ENCODE assay signal across 8 cellular contexts in the genomic region with DNA sequence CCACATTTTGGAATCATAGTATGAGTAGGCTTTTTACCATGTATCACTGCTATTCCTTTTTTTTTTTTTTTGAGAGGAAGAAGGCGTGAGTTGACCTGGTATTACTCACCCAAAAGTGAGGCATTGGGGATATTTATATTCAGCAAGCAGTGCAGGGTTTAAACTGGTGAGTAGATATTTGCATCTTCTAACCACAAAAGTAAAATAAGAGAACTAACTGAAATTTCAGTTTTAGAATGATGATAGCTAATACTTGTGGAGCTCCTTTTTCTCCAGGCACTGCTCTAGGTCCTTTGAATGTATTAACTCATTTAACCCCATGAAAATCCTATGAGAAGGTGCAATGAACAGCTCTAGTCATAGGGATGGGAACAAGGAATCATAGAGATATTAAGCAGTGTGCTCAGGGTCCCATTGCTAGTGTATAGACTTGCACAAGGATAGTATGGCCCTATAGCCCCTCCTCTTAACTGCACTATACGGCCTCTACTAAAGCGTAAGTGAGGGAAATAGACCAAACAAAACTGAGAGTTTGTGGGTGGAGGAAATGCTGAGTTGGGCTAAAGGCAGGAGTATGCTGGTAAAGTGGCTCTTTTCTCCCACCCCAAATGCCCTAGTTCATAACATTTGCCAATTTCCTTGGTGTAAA.
DNase-seq lines count a peak whose midpoint lies in the region; ATAC-seq and TF ChIP-seq lines count a peak whose summit lies in the region.

No MANE protein-coding gene starts in this region.

- H3K27ac Mint-ChIP-seq in MCF 10A (ENCODE audit: low read depth, unreplicated experiment), result no peak overlapping the region

- BruUV-seq in MCF 10A (replicated peaks; lab: Mats Ljungman, UMichigan), result no TSS peak

- H3K4me1 Mint-ChIP-seq in MCF 10A (ENCODE audit: insufficient read depth, unreplicated experiment), result peaks cover 26% of the 10 kb centered on the region

- H3K9me3 Mint-ChIP-seq in MCF 10A (ENCODE audit: unreplicated experiment), result peaks cover 10% of the 10 kb centered on the region

- H3K4me1 ChIP-seq in breast epithelium, result no peaks in the 10 kb centered on the region
- H3K4me1 ChIP-seq in OCI-LY3 (ENCODE audit: low read length), result peaks cover 68% of the 10 kb centered on the region

- H2AFZ ChIP-seq in OCI-LY3 (ENCODE audit: low read depth, low read length), result no peak overlapping the region

- no peak for TF ChIP-seq POLR2A in breast epithelium (IDR thresholded peaks at IDR 0.05)

- CTCF ChIA-PET in MCF 10A (lab: Yijun Ruan, JAX), result interaction anchor here (0.6 kb wide), 1 partner anchor 241 kb away, joined by 5 read pairs; no protein-coding TSS in a partner anchor

- H4K20me1 ChIP-seq in OCI-LY3 (ENCODE audit: insufficient read depth, low read length), result peaks cover 19% of the 10 kb centered on the region

- peak overlapping the region; percentile 97 for H3K4me2 ChIP-seq in OCI-LY3 (ENCODE audit: low read length)

- intact Hi-C loops in MCF 10A (cut with micrococcal nuclease) (no loop called here), breast epithelium (cut with DNase I; ENCODE audit: low total_unique reads) (no loop called here)

- DNase-seq in MCF 10A (ENCODE audit: unreplicated experiment) (peak; percentile 16), breast epithelium (ENCODE audit: low spot score in 2 of 2) (no peak), germinal center (ENCODE audit: low spot score) (peak; percentile 57), iPS-NIHi11 (ENCODE audit: low spot score) (no peak), DMS53 (lab: John Stamatoyannopoulos, UW) (no peak), left lobe of liver (ENCODE audit: low spot score) (no peak)

- H3K4me3 Mint-ChIP-seq in MCF 10A (ENCODE audit: unreplicated experiment), result no peak overlapping the region

- ATAC-seq in HG02885 (IDR thresholded peaks at IDR 0.05; ENCODE audit: poor library complexity, unreplicated experiment) (peak; percentile 79), left lobe of liver (no peak)

- no peak overlapping the region for H3K27ac ChIP-seq in breast epithelium
- H3K27ac ChIP-seq in OCI-LY3 (ENCODE audit: low read length), result peak overlapping the region; percentile 91

- H3K79me2 ChIP-seq in OCI-LY3 (ENCODE audit: low read length), result no peaks in the 10 kb centered on the region

- H3K36me3 ChIP-seq in breast epithelium (no peaks in the 10 kb centered on the region), OCI-LY3 (replicated peaks; ENCODE audit: low read depth, low read length) (no peaks in the 10 kb centered on the region)

- TF ChIP-seq CTCF in MCF 10A (IDR thresholded peaks at IDR 0.05; ENCODE audit: unreplicated experiment), result no peak
- TF ChIP-seq CTCF in breast epithelium (IDR thresholded peaks at IDR 0.05), result no peak
- no peak for TF ChIP-seq CTCF in OCI-LY3 (IDR thresholded peaks at IDR 0.05; ENCODE audit: low read depth, low read length)

- no peaks in the 10 kb centered on the region for H3K27me3 ChIP-seq in breast epithelium
- H3K27me3 ChIP-seq in OCI-LY3 (ENCODE audit: low read depth, low read length), result peaks cover 67% of the 10 kb centered on the region

- H3K9me3 ChIP-seq in breast epithelium (no peaks in the 10 kb centered on the region), OCI-LY3 (ENCODE audit: insufficient read depth, low read length) (peaks cover 5% of the 10 kb centered on the region; the same call in 1 of the 2 replicates)

- H3K36me3 Mint-ChIP-seq in MCF 10A (ENCODE audit: insufficient read depth, unreplicated experiment), result no peaks in the 10 kb centered on the region

- H3K4me3 ChIP-seq in breast epithelium (no peak overlapping the region), OCI-LY3 (ENCODE audit: low read length) (peak overlapping the region; percentile 67)

- H3K27me3 Mint-ChIP-seq in MCF 10A (ENCODE audit: insufficient read depth, unreplicated experiment), result no peaks in the 10 kb centered on the region

- POLR2A ChIA-PET in MCF 10A (lab: Yijun Ruan, JAX), result no interaction called here

- H3K9ac ChIP-seq in OCI-LY3 (ENCODE audit: low read length), result 0 out of 2 replicates have a peak overlapping the region, but pooled peaks have one; percentile 5

Comparison
In these comparisons a context has a peak if more than half of its experiments do, and no peak if none do; other contexts are left out.
1. DNase-seq: peak in MCF 10A (single experiment) and germinal center (single experiment); none in breast epithelium (0 of 2), iPS-NIHi11 (single experiment), DMS53 (single experiment) and left lobe of liver (single experiment).